ENCODE assay signal across 5 cellular contexts in genomic region chr22:11361496-11361895, GRCh38.
DNase-seq lines count a peak whose midpoint lies in the region; ATAC-seq and TF ChIP-seq lines count a peak whose summit lies in the region.
"Not testable (repeated sequence)": the region's sequence is repeated elsewhere in the genome, so short reads cannot be mapped to it uniquely, and the experiment has no call there.

No MANE protein-coding gene starts in this region.

- not testable (repeated sequence) for TF ChIP-seq CTCF in thoracic aorta (IDR thresholded peaks at IDR 0.05); upper lobe of left lung (IDR thresholded peaks at IDR 0.05); upper lobe of right lung (IDR thresholded peaks at IDR 0.05)

- H3K79me2 ChIP-seq in Karpas-422 (ENCODE audit: low read length): not testable (repeated sequence)

- intact Hi-C loops in posterior vena cava (cut with DNase I); upper lobe of right lung (cut with DNase I): not testable (repeated sequence)

- H3K9me3 ChIP-seq in Karpas-422 (ENCODE audit: low read length): peaks cover 20% of the 10 kb centered on the region
- H3K9me3 ChIP-seq in thoracic aorta, upper lobe of left lung: not testable (repeated sequence)
- peaks cover 27% of the 10 kb centered on the region for H3K9me3 ChIP-seq in upper lobe of right lung

- not testable (repeated sequence) for H3K9ac ChIP-seq in Karpas-422 (ENCODE audit: low read length)

- not testable (repeated sequence) for TF ChIP-seq EP300 in upper lobe of left lung (IDR thresholded peaks at IDR 0.05)

- H4K20me1 ChIP-seq in Karpas-422 (ENCODE audit: insufficient read depth, low read depth, low read length): not testable (repeated sequence)

- peak; percentile 27 for DNase-seq in Karpas-422
- DNase-seq in posterior vena cava (ENCODE audit: low spot score): peak; percentile 54
- DNase-seq in thoracic aorta (ENCODE audit: low spot score); upper lobe of left lung; upper lobe of right lung: not testable (repeated sequence)

- WGBS in upper lobe of left lung, 2 donors: 72 to 77% methylated on average over 10 of the region's 10 CpGs

- TF ChIP-seq POLR2A in upper lobe of left lung (IDR thresholded peaks at IDR 0.05): not testable (repeated sequence)

- H3K4me1 ChIP-seq in Karpas-422 (ENCODE audit: low read length); thoracic aorta (ENCODE audit: control insufficient read depth in 1 of 2, low read depth in 2 of 2); upper lobe of left lung; upper lobe of right lung: not testable (repeated sequence)

- H3K27me3 ChIP-seq in Karpas-422 (ENCODE audit: low read length); thoracic aorta (replicated peaks; ENCODE audit: insufficient read depth); upper lobe of left lung; upper lobe of right lung: not testable (repeated sequence)

- not testable (repeated sequence) for H3K4me2 ChIP-seq in Karpas-422 (ENCODE audit: low read depth, low read length, poor library complexity, severe bottlenecking)

- not testable (repeated sequence) for H3K9me2 ChIP-seq in Karpas-422 (replicated peaks; ENCODE audit: insufficient read depth, low read length)

- not testable (repeated sequence) for H3K36me3 ChIP-seq in Karpas-422 (ENCODE audit: insufficient read depth, low read length); thoracic aorta; upper lobe of left lung; upper lobe of right lung

- H3K4me3 ChIP-seq in Karpas-422 (ENCODE audit: low read length); thoracic aorta; upper lobe of left lung; upper lobe of right lung: not testable (repeated sequence)

- not testable (repeated sequence) for H3K27ac ChIP-seq in Karpas-422 (ENCODE audit: low read length); thoracic aorta; upper lobe of left lung; upper lobe of right lung

- ATAC-seq in thoracic aorta (ENCODE audit: insufficient number of reproducible peaks, low FRiP score, low read depth) (peak; percentile 43), upper lobe of left lung (ENCODE audit: low FRiP score in 2 of 2) (peak; percentile 49 to 51), upper lobe of right lung (peak; percentile 28)

- H2AFZ ChIP-seq in Karpas-422 (ENCODE audit: low read length): not testable (repeated sequence)
